ENCODE assay signal across 9 cellular contexts in the genomic region with DNA sequence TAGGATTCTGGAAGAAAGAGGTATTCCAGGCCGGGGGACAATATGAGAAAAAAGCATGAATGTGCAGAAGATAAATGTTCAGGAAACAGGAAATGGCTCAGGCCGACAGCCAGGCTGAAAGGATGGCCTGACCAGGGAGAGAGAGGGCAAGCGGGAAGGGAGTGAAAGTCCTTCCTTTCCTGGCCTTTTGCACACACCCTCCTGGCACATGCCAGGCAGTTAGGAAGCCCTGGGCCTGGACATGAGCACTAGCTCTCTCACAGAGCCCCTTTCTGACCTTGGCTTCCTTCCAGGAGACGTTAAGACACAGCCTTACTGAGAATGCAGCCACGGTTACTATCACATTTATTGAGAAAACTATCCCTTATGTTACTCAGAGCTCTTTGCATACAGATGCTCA. TPM values are rescaled to one million over a fixed set of nuclear protein-coding genes. Genes with fewer than 3 reads are reported as not detected.
DNase-seq lines count a peak whose midpoint lies in the region; ATAC-seq, FAIRE-seq and TF ChIP-seq lines count a peak whose summit lies in the region.
"Had no signal": no experiment of that assay in that cellular context is flagged by ENCODE, and none has a peak within 500 bp of the region (broad histone marks: within the 10 kb centered on the region; RNA-seq: fewer than 3 reads in every experiment).

No MANE protein-coding gene starts in this region.

- no peak overlapping the region for H3K4me3 ChIP-seq in ACC112 (ENCODE audit: low read depth, low read length)
- no peak overlapping the region for H3K4me3 ChIP-seq in cardiac fibroblast (replicated peaks in 1 of 2; ENCODE audit: low read depth in 2 of 2, low read length in 2 of 2)

- peaks cover 44% of the 10 kb centered on the region for H3K4me1 ChIP-seq in ACC112 (ENCODE audit: control insufficient read depth, insufficient read depth, low read length, unreplicated experiment)

- DNase-seq in LoVo (ENCODE audit: low spot score) (peak; percentile 33), cardiac fibroblast (ENCODE audit: low read depth in 2 of 2) (peak; percentile 75 to 94), mucosa of gallbladder (ENCODE audit: low spot score) (peak; percentile 60), H54 (ENCODE audit: insufficient read length, low spot score) (no peak), NCI-H128 (lab: John Stamatoyannopoulos, UW; ENCODE audit: unreplicated experiment) (no peak), 8988T (no peak)
- DNase-seq: activated effector memory CD4-positive, alpha-beta T cell treated with anti-CD3 and anti-CD28 coated beads, Interleukin-2, amount 50 U/mL, for 16 hours had no signal

- FAIRE-seq in H54 (lab: Jason Lieb, UNC): no peak

- peak overlapping the region; percentile 86 for H3K27ac ChIP-seq in ACC112 (ENCODE audit: low read depth, low read length)

- H3K36me3 ChIP-seq in ACC112 (ENCODE audit: insufficient read depth, low read length): no peaks in the 10 kb centered on the region

- H2AFZ ChIP-seq in ACC112 (ENCODE audit: low read length, unreplicated experiment): no peak overlapping the region

- no peaks in the 10 kb centered on the region for H3K27me3 ChIP-seq in ACC112 (ENCODE audit: insufficient read depth, low read length)

- no peak for TF ChIP-seq CTCF in cardiac fibroblast (IDR thresholded peaks at IDR 0.05; ENCODE audit: low read depth, low read length)

- no peak for TF ChIP-seq POLR2A in H54 (IDR thresholded peaks at IDR 0.05; ENCODE audit: low read depth, low read length)

- H3K79me2 ChIP-seq in ACC112 (ENCODE audit: control insufficient read depth, insufficient read depth, low read length, unreplicated experiment): no peaks in the 10 kb centered on the region

- no peak for ATAC-seq in GM21529 (IDR thresholded peaks at IDR 0.05; ENCODE audit: unreplicated experiment)

RNA-seq across cellular contexts. Expression of gene SMAD3, which starts 39.7 kb away (rescaled TPM):
- 59.0 TPM for total RNA-seq in mucosa of gallbladder

Comparison
In these comparisons a context has a peak if more than half of its experiments do, and no peak if none do; other contexts are left out.
1. DNase-seq: peak in LoVo (single experiment), cardiac fibroblast (2 of 2) and mucosa of gallbladder (single experiment); none in H54 (single experiment), NCI-H128 (single experiment) and 8988T (single experiment).